In the genomic region with DNA sequence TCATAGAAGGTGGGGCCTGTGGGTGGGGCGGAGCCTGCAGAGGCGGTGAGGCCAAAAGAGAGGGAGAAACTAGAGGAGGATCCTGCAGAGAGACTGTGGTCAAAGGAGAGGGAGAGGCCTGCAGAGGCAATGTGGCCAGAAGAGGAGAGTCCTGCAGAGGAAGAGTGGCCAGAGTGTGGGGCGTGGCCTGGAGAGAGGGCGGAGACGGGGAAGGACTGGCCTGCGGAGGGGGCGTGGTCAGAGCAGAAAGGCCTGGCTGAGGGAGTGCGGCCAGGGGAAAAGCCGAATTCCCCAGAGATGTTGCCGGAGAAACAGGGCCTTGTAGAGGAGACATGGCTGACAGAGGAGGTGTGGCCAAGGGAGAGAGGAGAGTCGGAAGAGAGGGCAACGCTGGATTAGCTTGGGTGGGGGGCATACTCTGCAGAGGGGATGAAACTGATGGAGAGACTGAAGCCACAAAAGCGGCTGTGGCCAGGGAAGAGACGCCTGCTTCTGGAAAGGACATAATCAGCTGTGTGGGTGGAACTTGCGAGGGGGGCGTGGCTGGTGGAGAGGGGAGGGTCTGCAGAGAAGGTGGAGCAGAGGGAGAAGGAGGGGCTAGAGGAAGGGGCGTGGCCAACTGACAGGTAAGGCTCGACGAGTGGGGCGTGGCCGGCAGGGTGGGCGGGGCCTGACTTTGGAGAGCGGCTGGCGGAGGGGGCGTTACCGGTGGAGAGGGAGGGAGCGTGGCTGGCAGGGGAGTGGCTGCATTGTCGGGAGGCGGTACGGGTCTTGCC, we compare ENCODE assay signal across 8 cellular contexts. TPM values are rescaled to one million over a fixed set of nuclear protein-coding genes. Genes with fewer than 3 reads are reported as not detected.
DNase-seq lines count a peak whose midpoint lies in the region; ATAC-seq, FAIRE-seq and TF ChIP-seq lines count a peak whose summit lies in the region.

No MANE protein-coding gene starts in this region.

- POLR2A ChIA-PET in AG04449 (lab: Yijun Ruan, JAX): no interaction called here
- POLR2A ChIA-PET in H1 (lab: Charles Lee; ENCODE audit: partially characterized antibody): interaction anchor here (0.6 to 3.4 kb wide), 6 partner anchors 10 to 130 kb away, joined by 3 to 20 read pairs (median 4); a partner anchor contains a TSS

- H3K9ac ChIP-seq in H9 (ENCODE audit: extremely low read depth, insufficient read length, low read length) (no peak overlapping the region), H1 (replicated peaks in 1 of 4; ENCODE audit: extremely low read depth in 1 of 4, low read depth in 3 of 4, low read length in 3 of 4) (0 out of 7 replicates have a peak overlapping the region, but pooled peaks of 1 of the 4 experiments have one; percentile 6), mesendoderm (ENCODE audit: low read length) (no peak overlapping the region)

- peak overlapping the region; percentile 42 to 73 for H3K4me3 Mint-ChIP-seq in H9
- H3K4me3 Mint-ChIP-seq in activated CD8-positive, alpha-beta memory T cell treated with anti-CD3 and anti-CD28 coated beads, Interleukin-2, amount 10 ng/mL, durations not matched to agents 7 days and 5 days: peak overlapping the region; percentile 3

- peak; percentile 89 for FAIRE-seq in H1 (lab: Jason Lieb, UNC)

- H4K20me1 ChIP-seq in H9 (ENCODE audit: control insufficient read depth, insufficient read depth, insufficient read length) (peaks cover 2% of the 10 kb centered on the region), H1 (replicated peaks in 1 of 2; ENCODE audit: control insufficient read depth in 1 of 2, insufficient read depth in 2 of 2, low read length in 2 of 2) (peaks cover 4% of the 10 kb centered on the region in 2 experiments)

- H3K23me2 ChIP-seq in H9 (ENCODE audit: insufficient read length, low read depth, low read length, poor library complexity, severe bottlenecking): peaks cover 22% of the 10 kb centered on the region
- H3K23me2 ChIP-seq in H1 (ENCODE audit: low read depth, low read length): peaks cover 16% of the 10 kb centered on the region

- H3T11ph ChIP-seq in H9 (ENCODE audit: low read length): no peak overlapping the region

- H2BK20ac ChIP-seq in H9 (ENCODE audit: low read depth, low read length, poor library complexity, severe bottlenecking) (no peak overlapping the region), H1 (ENCODE audit: low read length) (no peak overlapping the region)

- H2AK5ac ChIP-seq in H9 (ENCODE audit: insufficient read length, low read length): no peak overlapping the region
- H2AK5ac ChIP-seq in H1 (ENCODE audit: low read depth, low read length): no peak overlapping the region
- H2AK5ac ChIP-seq in mesendoderm (ENCODE audit: low read length): no peak overlapping the region

- H3K23ac ChIP-seq in H9 (ENCODE audit: insufficient read length, low read depth, low read length) (no peak overlapping the region), H1 (ENCODE audit: insufficient read length) (no peak overlapping the region), mesendoderm (ENCODE audit: low read length) (no peak overlapping the region)

- H3K9me3 Mint-ChIP-seq in H9: no peaks in the 10 kb centered on the region
- no peaks in the 10 kb centered on the region for H3K9me3 Mint-ChIP-seq in activated CD8-positive, alpha-beta memory T cell treated with anti-CD3 and anti-CD28 coated beads, Interleukin-2, amount 10 ng/mL, durations not matched to agents 7 days and 5 days (ENCODE audit: low read depth)

- no peaks in the 10 kb centered on the region for H3K9me3 ChIP-seq in H9 (ENCODE audit: control insufficient read depth, low read depth, low read length)
- no peaks in the 10 kb centered on the region for H3K9me3 ChIP-seq in H1 (ENCODE audit: insufficient read depth in 2 of 2, low read depth in 1 of 2, low read length in 1 of 2)

- H3K4ac ChIP-seq in H9 (ENCODE audit: low read depth, low read length): no peak overlapping the region
- no peak overlapping the region for H3K4ac ChIP-seq in H1 (replicated peaks; ENCODE audit: insufficient read length, low read depth, low read length)
- no peak overlapping the region for H3K4ac ChIP-seq in mesendoderm (ENCODE audit: low read depth, low read length)

- CTCF ChIA-PET in AG04449 (lab: Yijun Ruan, JAX): interaction anchor here (0.5 to 1.6 kb wide), 3 partner anchors 14 to 53 kb away, joined by 3 read pairs; no protein-coding TSS in a partner anchor
- CTCF ChIA-PET in activated CD8-positive, alpha-beta memory T cell treated with anti-CD3 and anti-CD28 coated beads, Interleukin-2, amount 10 ng/mL, durations not matched to agents 7 days and 5 days (lab: Charles Lee): interaction anchor here (0.5 kb wide), 1 partner anchor 395 kb away, joined by 3 read pairs; no protein-coding TSS in a partner anchor
- CTCF ChIA-PET in H1 (lab: Charles Lee; ENCODE audit: partially characterized antibody): interaction anchor here (0.9 to 1.4 kb wide), 6 partner anchors 10 to 45 kb away, joined by 3 to 4 read pairs (median 4); no protein-coding TSS in a partner anchor

- H3K27me3 ChIP-seq in H9 (ENCODE audit: insufficient read depth, low read length) (peaks cover 1% of the 10 kb centered on the region; the same call in 1 of the 2 replicates), H1 (replicated peaks in 1 of 4; ENCODE audit: control insufficient read depth in 3 of 4, extremely low read depth in 1 of 4, insufficient read depth in 3 of 4, low read length in 3 of 4) (peaks cover 0 to 16% (median 9%) of the 10 kb centered on the region in 4 experiments; a peak in 4 of 7 replicates), mesendoderm (ENCODE audit: insufficient read depth, low read length, poor library complexity) (peaks cover 9% of the 10 kb centered on the region)

- peaks cover 17 to 34% of the 10 kb centered on the region in 2 experiments for H3K4me1 Mint-ChIP-seq in H9
- H3K4me1 Mint-ChIP-seq in activated CD8-positive, alpha-beta memory T cell treated with anti-CD3 and anti-CD28 coated beads, Interleukin-2, amount 10 ng/mL, durations not matched to agents 7 days and 5 days: peaks cover 29% of the 10 kb centered on the region

- TF ChIP-seq CTCF in AG04449 (IDR thresholded peaks at IDR 0.05; ENCODE audit: insufficient read depth, low read length, missing control alignments) (no peak), H9 (conservative IDR thresholded peaks at IDR 0.05) (no peak), H1 (IDR thresholded peaks at IDR 0.05; ENCODE audit: control extremely low read depth in 1 of 3, insufficient read depth in 1 of 3, low read depth in 1 of 3, low read length in 3 of 3) (no peak)

- H3K27ac ChIP-seq in H9 (ENCODE audit: insufficient read length, low read depth, low read length): no peak overlapping the region
- H3K27ac ChIP-seq in H1 (ENCODE audit: low read depth, low read length): peak overlapping the region; percentile 82
- no peak overlapping the region for H3K27ac ChIP-seq in mesendoderm (ENCODE audit: low read depth, low read length)

- no peak overlapping the region for H2BK5ac ChIP-seq in H9 (ENCODE audit: insufficient read length, low read length)
- H2BK5ac ChIP-seq in H1 (ENCODE audit: low read depth, low read length): peak overlapping the region; percentile 4; the same call in 1 of the 2 replicates
- H2BK5ac ChIP-seq in mesendoderm (ENCODE audit: low read length): no peak overlapping the region

- H2BK12ac ChIP-seq in H9 (ENCODE audit: insufficient read length, low read depth, low read length): no peak overlapping the region
- no peak overlapping the region for H2BK12ac ChIP-seq in H1 (ENCODE audit: low read depth, low read length)

- ATAC-seq in activated CD8-positive, alpha-beta memory T cell treated with anti-CD3 and anti-CD28 coated beads, Interleukin-2, amount 10 ng/mL, durations not matched to agents 7 days and 5 days: no peak
- ATAC-seq in HG02642 (IDR thresholded peaks at IDR 0.05; ENCODE audit: poor library complexity, unreplicated experiment): no peak

- H3K4me1 ChIP-seq in H9 (ENCODE audit: insufficient read depth, low read length) (no peaks in the 10 kb centered on the region; the same call in 1 of the 2 replicates), H1 (replicated peaks in 1 of 4; ENCODE audit: control insufficient read depth in 3 of 4, insufficient read depth in 4 of 4, low read length in 3 of 4) (peaks cover 0 to 21% (median 16%) of the 10 kb centered on the region in 4 experiments; a peak in 5 of 7 replicates), mesendoderm (ENCODE audit: control insufficient read depth, low read depth, low read length) (no peaks in the 10 kb centered on the region)

- no peak for TF ChIP-seq RAD21 in H1 (IDR thresholded peaks at IDR 0.05 in 1 of 2, conservative IDR thresholded peaks at IDR 0.05 in 1 of 2; ENCODE audit: low read depth in 2 of 2, low read length in 2 of 2)

- no peak overlapping the region for H3K56ac ChIP-seq in H9 (ENCODE audit: insufficient read length, low read depth, low read length)
- H3K56ac ChIP-seq in H1 (replicated peaks; ENCODE audit: insufficient read length, low read depth, low read length): no peak overlapping the region
- peak overlapping the region; percentile 62 for H3K56ac ChIP-seq in mesendoderm (ENCODE audit: low read length)

- H3K4me2 ChIP-seq in H9 (ENCODE audit: insufficient read depth, insufficient read length, low read length) (peak overlapping the region; percentile 24), H1 (ENCODE audit: insufficient read depth in 1 of 2, low read depth in 2 of 2, low read length in 2 of 2) (peak overlapping the region; percentile 60 to 89), mesendoderm (ENCODE audit: low read length) (peak overlapping the region; percentile 33)

- H3K36me3 ChIP-seq in H1 (ENCODE audit: control insufficient read depth in 2 of 4, insufficient read depth in 4 of 4, low read length in 3 of 4): no peaks in the 10 kb centered on the region
- no peaks in the 10 kb centered on the region for H3K36me3 ChIP-seq in mesendoderm (ENCODE audit: control insufficient read depth, insufficient read depth, low read length)

- DNase-seq in AG04449 (ENCODE audit: low read depth, low spot score) (peak; percentile 40), H9 (peak; percentile 99), NOMO-1 treated with dmso at 0.1 percent for 144 hours (lab: John Stamatoyannopoulos, UW; ENCODE audit: unreplicated experiment) (peak; percentile 91), H1 (ENCODE audit: low read depth in 1 of 2, low spot score in 2 of 2) (peak; percentile 96 to 100), mesendoderm (peak; percentile 97)
- DNase-seq in activated CD8-positive, alpha-beta memory T cell treated with anti-CD3 and anti-CD28 coated beads, Interleukin-2, amount 10 ng/mL, durations not matched to agents 7 days and 5 days: peak; percentile 88
- DNase-seq in stimulated activated CD8-positive, alpha-beta memory T cell treated with anti-CD3 and anti-CD28 coated beads, Interleukin-15, amount 100 ng/mL, for 24 hours (ENCODE audit: low read depth): peak; percentile 36

- H3K14ac ChIP-seq in H9 (ENCODE audit: insufficient read depth, low read length): no peak overlapping the region
- no peak overlapping the region for H3K14ac ChIP-seq in H1 (ENCODE audit: insufficient read length)

- H2BK15ac ChIP-seq in H9 (ENCODE audit: low read depth, low read length) (no peak overlapping the region), H1 (ENCODE audit: low read length) (no peak overlapping the region), mesendoderm (replicated peaks; ENCODE audit: low read depth) (no peak overlapping the region)

- H3K27ac Mint-ChIP-seq in H9: peak overlapping the region; percentile 83 to 99 (median 98)
- no peak overlapping the region for H3K27ac Mint-ChIP-seq in activated CD8-positive, alpha-beta memory T cell treated with anti-CD3 and anti-CD28 coated beads, Interleukin-2, amount 10 ng/mL, durations not matched to agents 7 days and 5 days

- H3K79me2 ChIP-seq in H9 (ENCODE audit: insufficient read depth, low read length): no peaks in the 10 kb centered on the region
- no peaks in the 10 kb centered on the region for H3K79me2 ChIP-seq in H1 (ENCODE audit: control insufficient read depth in 1 of 2, insufficient read depth in 2 of 2, low read length in 2 of 2)
- H3K79me2 ChIP-seq in mesendoderm (ENCODE audit: control insufficient read depth, insufficient read depth, low read length): no peaks in the 10 kb centered on the region

- no peaks in the 10 kb centered on the region for H3K79me1 ChIP-seq in H9 (ENCODE audit: insufficient read depth, low read depth, low read length, poor library complexity, severe bottlenecking)
- H3K79me1 ChIP-seq in H1 (ENCODE audit: low read depth, low read length): no peaks in the 10 kb centered on the region; the same call in 1 of the 2 replicates
- H3K79me1 ChIP-seq in mesendoderm (ENCODE audit: low read length): no peaks in the 10 kb centered on the region

- H3K18ac ChIP-seq in H9 (ENCODE audit: insufficient read length, low read depth, low read length) (no peak overlapping the region), H1 (ENCODE audit: extremely low read depth, low read length) (peak overlapping the region; percentile 79), mesendoderm (ENCODE audit: low read length) (no peak overlapping the region)

- peak in 1 of 2 experiments; percentile 12; a peak in 1 of 3 replicates for TF ChIP-seq POLR2A in H1 (IDR thresholded peaks at IDR 0.05; ENCODE audit: control extremely low read depth in 1 of 2, low read depth in 2 of 2, low read length in 2 of 2)

- H3K4me3 ChIP-seq in AG04449 (ENCODE audit: low read depth, low read length): peak overlapping the region; percentile 52
- peak overlapping the region in 1 of 4 experiments; percentile 98; a peak in 2 of 8 replicates for H3K4me3 ChIP-seq in H1 (ENCODE audit: extremely low read depth in 1 of 4, insufficient read depth in 2 of 4, low read depth in 3 of 4, low read length in 4 of 4)
- no peak overlapping the region for H3K4me3 ChIP-seq in mesendoderm (ENCODE audit: low read length)

- H3K36me3 Mint-ChIP-seq in H9 (ENCODE audit: insufficient read depth in 1 of 3, low read depth in 3 of 3): peaks cover 0 to 6% (median 5%) of the 10 kb centered on the region in 3 experiments; a peak in 4 of 7 replicates
- H3K36me3 Mint-ChIP-seq in activated CD8-positive, alpha-beta memory T cell treated with anti-CD3 and anti-CD28 coated beads, Interleukin-2, amount 10 ng/mL, durations not matched to agents 7 days and 5 days: no peaks in the 10 kb centered on the region

- H4K91ac ChIP-seq in H9 (ENCODE audit: insufficient read length, low read depth, low read length) (no peak overlapping the region), H1 (replicated peaks; ENCODE audit: insufficient read length, low read length) (no peak overlapping the region)

- no CpG with 5 or more reads among the region's 30 CpGs for WGBS in H9 (ENCODE audit: extremely low coverage, insufficient read length, low lambda C conversion rate)
- 25% methylated on average over 23 of the region's 30 CpGs; no CpG with 5 or more reads in 1 of the 2 experiments for WGBS in H1 (ENCODE audit: extremely low coverage in 1 of 2, insufficient coverage in 1 of 2, insufficient read length in 1 of 2, insufficient replicate concordance in 2 of 2, low coverage in 1 of 2, low lambda C conversion rate in 2 of 2, missing lambda C conversion rate in 1 of 2), 2 experiments
- no CpG with 5 or more reads among the region's 30 CpGs for WGBS in mesendoderm (ENCODE audit: extremely low coverage, insufficient coverage, low lambda C conversion rate)

- no peak overlapping the region for H2BK120ac ChIP-seq in H9 (ENCODE audit: low read depth, low read length, poor library complexity, severe bottlenecking)
- H2BK120ac ChIP-seq in H1 (replicated peaks; ENCODE audit: low read depth, low read length): no peak overlapping the region
- H2BK120ac ChIP-seq in mesendoderm (ENCODE audit: low read depth, low read length): no peak overlapping the region

- H4K8ac ChIP-seq in H9 (replicated peaks; ENCODE audit: insufficient read length, low read depth, low read length) (no peak overlapping the region), H1 (ENCODE audit: extremely low read depth, insufficient read depth, low read length) (0 out of 2 replicates have a peak overlapping the region, but pooled peaks have one; percentile 36), mesendoderm (ENCODE audit: low read depth, low read length) (no peak overlapping the region)

- H4K5ac ChIP-seq in H9 (ENCODE audit: insufficient read length, low read depth, low read length) (no peak overlapping the region), H1 (ENCODE audit: insufficient read length, low read depth, low read length) (no peak overlapping the region), mesendoderm (ENCODE audit: low read length) (no peak overlapping the region)

- H3K27me3 Mint-ChIP-seq in H9 (ENCODE audit: low read depth): peaks cover 20% of the 10 kb centered on the region
- H3K27me3 Mint-ChIP-seq in activated CD8-positive, alpha-beta memory T cell treated with anti-CD3 and anti-CD28 coated beads, Interleukin-2, amount 10 ng/mL, durations not matched to agents 7 days and 5 days: peaks cover 55% of the 10 kb centered on the region

- no peak overlapping the region for H2AFZ ChIP-seq in H9 (ENCODE audit: low read length)
- no peak overlapping the region for H2AFZ ChIP-seq in H1 (ENCODE audit: low read length)

- no peak for TF ChIP-seq EP300 in H1 (IDR thresholded peaks at IDR 0.05; ENCODE audit: borderline replicate concordance in 1 of 2, low read depth in 2 of 2, low read length in 2 of 2)

RNA-seq across cellular contexts. Expression of a gene that starts 2.5 kb away (rescaled TPM):
- total RNA-seq in H9 (2021): 20.4 and 21.4 TPM in 2 replicates
- under 1 TPM in 1 of 2 experiments, not detected in 1; 0.06 TPM for total RNA-seq in activated CD8-positive, alpha-beta memory T cell treated with anti-CD3 and anti-CD28 coated beads, Interleukin-2, amount 10 ng/mL, durations not matched to agents 7 days and 5 days
- 23.9 and 25.3 TPM in 2 replicates for total RNA-seq in H1 (2021; fragmentation: NEBNext Ultra II Directional; extraction: Animal tissue kit (Norgen Biotek cat#: 25700))
- polyA plus RNA-seq in H1 (2011; rRNA removed): 1.6 and 3.4 TPM in 2 replicates
- polyA plus RNA-seq in H1 (2011; cell fraction: cytosol; rRNA removed): 0.85 TPM
- polyA plus RNA-seq in H1 (2011; cell fraction: nucleus; rRNA removed): 6.1 TPM
- 20.7 to 32.8 TPM (median 29.9 TPM) in 4 replicates for polyA plus RNA-seq in H1 (2012, experiment 1 of 2)
- 22.3 TPM for polyA plus RNA-seq in H1 (2012, experiment 2 of 2)
- 21.3 TPM for polyA plus RNA-seq in H1 (2013, experiment 1 of 2)
- 20.1 TPM for polyA plus RNA-seq in H1 (2013, experiment 2 of 2)
- 1.2 and 1.9 TPM in 2 replicates for polyA minus RNA-seq in H1 (2011; rRNA and poly(A)+ RNA removed)
- 17.2 TPM for polyA minus RNA-seq in H1 (2011; cell fraction: cytosol; rRNA and poly(A)+ RNA removed)
- 5.0 TPM for polyA minus RNA-seq in H1 (2011; cell fraction: nucleus; rRNA and poly(A)+ RNA removed)
- polyA plus RNA-seq in mesendoderm (2013, experiment 1 of 2): 4.7 TPM
- 4.6 TPM for polyA plus RNA-seq in mesendoderm (2013, experiment 2 of 2)

RNA-seq across cellular contexts. Expression of a gene that starts 16.6 kb away (rescaled TPM):
- total RNA-seq in H9 (2021): 4.6 and 4.8 TPM in 2 replicates
- total RNA-seq in activated CD8-positive, alpha-beta memory T cell treated with anti-CD3 and anti-CD28 coated beads, Interleukin-2, amount 10 ng/mL, durations not matched to agents 7 days and 5 days: not detected
- total RNA-seq in H1 (2021; fragmentation: NEBNext Ultra II Directional; extraction: Animal tissue kit (Norgen Biotek cat#: 25700)): 2.9 and 3.4 TPM in 2 replicates
- 2.7 and 2.8 TPM in 2 replicates for polyA plus RNA-seq in H1 (2011; rRNA removed)
- 2.2 TPM for polyA plus RNA-seq in H1 (2011; cell fraction: cytosol; rRNA removed)
- 3.0 TPM for polyA plus RNA-seq in H1 (2011; cell fraction: nucleus; rRNA removed)
- polyA plus RNA-seq in H1 (2012, experiment 1 of 2): 2.2 to 3.0 TPM (median 2.6 TPM) in 4 replicates
- 2.1 TPM for polyA plus RNA-seq in H1 (2012, experiment 2 of 2)
- polyA plus RNA-seq in H1 (2013, experiment 1 of 2): 5.0 TPM
- 4.7 TPM for polyA plus RNA-seq in H1 (2013, experiment 2 of 2)
- polyA minus RNA-seq in H1 (2011; rRNA and poly(A)+ RNA removed): 4.8 and 4.9 TPM in 2 replicates
- 1.6 TPM for polyA minus RNA-seq in H1 (2011; cell fraction: cytosol; rRNA and poly(A)+ RNA removed)
- 3.2 TPM for polyA minus RNA-seq in H1 (2011; cell fraction: nucleus; rRNA and poly(A)+ RNA removed)
- polyA plus RNA-seq in mesendoderm (2013, experiment 1 of 2): 0.88 TPM
- polyA plus RNA-seq in mesendoderm (2013, experiment 2 of 2): 1.0 TPM

RNA-seq across cellular contexts. Expression of a gene that starts 32.0 kb away (rescaled TPM):
- 47.2 and 48.1 TPM in 2 replicates for total RNA-seq in H9 (2021)
- 10 to 100 TPM; 38.0 to 41.6 TPM for total RNA-seq in activated CD8-positive, alpha-beta memory T cell treated with anti-CD3 and anti-CD28 coated beads, Interleukin-2, amount 10 ng/mL, durations not matched to agents 7 days and 5 days
- 38.3 and 41.5 TPM in 2 replicates for total RNA-seq in H1 (2021; fragmentation: NEBNext Ultra II Directional; extraction: Animal tissue kit (Norgen Biotek cat#: 25700))
- polyA plus RNA-seq in H1 (2011; rRNA removed): 8.9 and 16.6 TPM in 2 replicates
- polyA plus RNA-seq in H1 (2011; cell fraction: cytosol; rRNA removed): 16.5 TPM
- 35.7 TPM for polyA plus RNA-seq in H1 (2011; cell fraction: nucleus; rRNA removed)
- polyA plus RNA-seq in H1 (2012, experiment 1 of 2): 20.9 to 28.0 TPM (median 25.4 TPM) in 4 replicates
- polyA plus RNA-seq in H1 (2012, experiment 2 of 2): 25.2 TPM
- 28.9 TPM for polyA plus RNA-seq in H1 (2013, experiment 1 of 2)
- 27.2 TPM for polyA plus RNA-seq in H1 (2013, experiment 2 of 2)
- polyA minus RNA-seq in H1 (2011; rRNA and poly(A)+ RNA removed): 9.2 and 11.4 TPM in 2 replicates
- 17.8 TPM for polyA minus RNA-seq in H1 (2011; cell fraction: cytosol; rRNA and poly(A)+ RNA removed)
- 14.4 TPM for polyA minus RNA-seq in H1 (2011; cell fraction: nucleus; rRNA and poly(A)+ RNA removed)
- 27.9 TPM for polyA plus RNA-seq in mesendoderm (2013, experiment 1 of 2)
- polyA plus RNA-seq in mesendoderm (2013, experiment 2 of 2): 27.3 TPM

RNA-seq across cellular contexts. Expression of a gene that starts 41.7 kb away (rescaled TPM):
- 7.1 and 7.8 TPM in 2 replicates for total RNA-seq in H9 (2021)
- total RNA-seq in activated CD8-positive, alpha-beta memory T cell treated with anti-CD3 and anti-CD28 coated beads, Interleukin-2, amount 10 ng/mL, durations not matched to agents 7 days and 5 days: 1 to 10 TPM; 6.0 to 6.1 TPM
- 10.4 and 11.0 TPM in 2 replicates for total RNA-seq in H1 (2021; fragmentation: NEBNext Ultra II Directional; extraction: Animal tissue kit (Norgen Biotek cat#: 25700))
- 7.2 and 13.1 TPM in 2 replicates for polyA plus RNA-seq in H1 (2011; rRNA removed)
- 8.2 TPM for polyA plus RNA-seq in H1 (2011; cell fraction: cytosol; rRNA removed)
- polyA plus RNA-seq in H1 (2011; cell fraction: nucleus; rRNA removed): 15.2 TPM
- 6.8 to 10.5 TPM (median 9.9 TPM) in 4 replicates for polyA plus RNA-seq in H1 (2012, experiment 1 of 2)
- polyA plus RNA-seq in H1 (2012, experiment 2 of 2): 10.7 TPM
- 7.7 TPM for polyA plus RNA-seq in H1 (2013, experiment 1 of 2)
- polyA plus RNA-seq in H1 (2013, experiment 2 of 2): 7.8 TPM
- 7.2 and 14.2 TPM in 2 replicates for polyA minus RNA-seq in H1 (2011; rRNA and poly(A)+ RNA removed)
- polyA minus RNA-seq in H1 (2011; cell fraction: cytosol; rRNA and poly(A)+ RNA removed): 4.0 TPM
- polyA minus RNA-seq in H1 (2011; cell fraction: nucleus; rRNA and poly(A)+ RNA removed): 7.9 TPM
- 1.5 TPM for polyA plus RNA-seq in mesendoderm (2013, experiment 1 of 2)
- 1.5 TPM for polyA plus RNA-seq in mesendoderm (2013, experiment 2 of 2)

RNA-seq across cellular contexts. Expression of a gene that starts 42.9 kb away (rescaled TPM):
- 5.5 and 6.5 TPM in 2 replicates for total RNA-seq in H9 (2021)
- total RNA-seq in activated CD8-positive, alpha-beta memory T cell treated with anti-CD3 and anti-CD28 coated beads, Interleukin-2, amount 10 ng/mL, durations not matched to agents 7 days and 5 days: 1 to 10 TPM; 7.7 to 9.1 TPM
- total RNA-seq in H1 (2021; fragmentation: NEBNext Ultra II Directional; extraction: Animal tissue kit (Norgen Biotek cat#: 25700)): 3.7 and 4.3 TPM in 2 replicates
- 3.1 and 8.9 TPM in 2 replicates for polyA plus RNA-seq in H1 (2011; rRNA removed)
- 2.2 TPM for polyA plus RNA-seq in H1 (2011; cell fraction: cytosol; rRNA removed)
- 3.3 TPM for polyA plus RNA-seq in H1 (2011; cell fraction: nucleus; rRNA removed)
- polyA plus RNA-seq in H1 (2012, experiment 1 of 2): 3.3 to 6.1 TPM (median 4.6 TPM) in 4 replicates
- polyA plus RNA-seq in H1 (2012, experiment 2 of 2): 2.7 TPM
- 5.3 TPM for polyA plus RNA-seq in H1 (2013, experiment 1 of 2)
- 5.7 TPM for polyA plus RNA-seq in H1 (2013, experiment 2 of 2)
- not detected in 2 replicates for polyA minus RNA-seq in H1 (2011; rRNA and poly(A)+ RNA removed)
- 3.7 TPM for polyA minus RNA-seq in H1 (2011; cell fraction: cytosol; rRNA and poly(A)+ RNA removed)
- polyA minus RNA-seq in H1 (2011; cell fraction: nucleus; rRNA and poly(A)+ RNA removed): 2.4 TPM
- polyA plus RNA-seq in mesendoderm (2013, experiment 1 of 2): 0.69 TPM
- 0.69 TPM for polyA plus RNA-seq in mesendoderm (2013, experiment 2 of 2)

Comparison
In these comparisons a context has a peak if more than half of its experiments do, and no peak if none do; other contexts are left out.
1. DNase-seq: peak in every context shown above with its lines; median percentile 99 in H9; 98 in H1; 97 in mesendoderm; 91 in NOMO-1 treated with dmso at 0.1 percent for 144 hours; 88 in activated CD8-positive, alpha-beta memory T cell treated with anti-CD3 and anti-CD28 coated beads, Interleukin-2, amount 10 ng/mL, durations not matched to agents 7 days and 5 days; 40 in AG04449; 36 in stimulated activated CD8-positive, alpha-beta memory T cell treated with anti-CD3 and anti-CD28 coated beads, Interleukin-15, amount 100 ng/mL, for 24 hours.
2. H3K4me2 ChIP-seq: peak in every context shown above with its lines; median percentile 74 in H1; 33 in mesendoderm; 24 in H9.
3. RNA of a gene that starts 2.5 kb away (total RNA-seq): 23.9 to 25.3 TPM in H1 and 20.4 to 21.4 TPM in H9; 0.06 TPM in activated CD8-positive, alpha-beta memory T cell treated with anti-CD3 and anti-CD28 coated beads, Interleukin-2, amount 10 ng/mL, durations not matched to agents 7 days and 5 days; every median in the first group is over 10 times any median in the second.